1 cellular context compared by ENCODE assay signal in genomic region chr12:110254971-110255540, GRCh38.
TF ChIP-seq lines count a peak whose summit lies in the region.

No MANE protein-coding gene starts in this region.

TF ChIP-seq in GM12878, 131 proteins besides CTCF, POLR2A, EP300 and RAD21 (continued from another document):
- no peak for TF ChIP-seq BHLHE40 (IDR thresholded peaks at IDR 0.05; ENCODE audit: borderline replicate concordance in 1 of 2, low read depth in 2 of 2, low read length in 1 of 2)
